ENCODE assay signal across 13 cellular contexts in genomic region chr2:191954446-191954845, GRCh38.
DNase-seq lines count a peak whose midpoint lies in the region; FAIRE-seq and TF ChIP-seq lines count a peak whose summit lies in the region.
"Had no signal": no experiment of that assay in that cellular context is flagged by ENCODE, and none has a peak within 500 bp of the region (broad histone marks: within the 10 kb centered on the region; RNA-seq: fewer than 3 reads in every experiment).

No MANE protein-coding gene starts in this region.

- TF ChIP-seq CTCF in choroid plexus epithelial cell (conservative IDR thresholded peaks at IDR 0.05; ENCODE audit: low read depth, low read length) (no peak), fibroblast of pulmonary artery (IDR thresholded peaks at IDR 0.05; ENCODE audit: low read length, missing control alignments) (no peak), RWPE1 (conservative IDR thresholded peaks at IDR 0.05; ENCODE audit: low read depth) (no peak)

- H3K27ac ChIP-seq in RWPE1, result no peak overlapping the region
- H3K27ac ChIP-seq: BLaER1 had no signal

- no peak for FAIRE-seq in frontal cortex (lab: Jason Lieb, UNC)

- CTCF ChIA-PET in RWPE1 (lab: Yijun Ruan, JAX), result interaction anchor here (0.6 kb wide), 1 partner anchor 37 kb away, joined by 4 read pairs; no protein-coding TSS in a partner anchor

- DNase-seq in GM03348 (ENCODE audit: low spot score) (peak; percentile 28), choroid plexus epithelial cell (ENCODE audit: low read depth) (peak; percentile 44), fibroblast of pulmonary artery (ENCODE audit: low read depth) (peak; percentile 47), RWPE1 (ENCODE audit: low spot score) (no peak), GOT3 (lab: John Stamatoyannopoulos, UW) (no peak), frontal cortex (ENCODE audit: low spot score in 2 of 2) (no peak)
- DNase-seq: Caco-2; CD8-positive, alpha-beta memory T cell; DND-41; GF-D8; H7; IMR-90 had no signal

- POLR2A ChIA-PET in RWPE1 (lab: Yijun Ruan, JAX; ENCODE audit: low non-redundant PET), result no interaction called here

- no peak overlapping the region for H3K4me3 ChIP-seq in choroid plexus epithelial cell (ENCODE audit: low read depth, low read length)
- H3K4me3 ChIP-seq in fibroblast of pulmonary artery (replicated peaks; ENCODE audit: low read depth, low read length), result no peak overlapping the region
- H3K4me3 ChIP-seq: BLaER1 had no signal

Comparison
In these comparisons a context has a peak if more than half of its experiments do, and no peak if none do; other contexts are left out.
1. DNase-seq: peak in GM03348 (single experiment), choroid plexus epithelial cell (single experiment) and fibroblast of pulmonary artery (single experiment); none in RWPE1 (single experiment), GOT3 (single experiment) and frontal cortex (0 of 2).